14 cellular contexts compared by ENCODE assay signal in the genomic region with DNA sequence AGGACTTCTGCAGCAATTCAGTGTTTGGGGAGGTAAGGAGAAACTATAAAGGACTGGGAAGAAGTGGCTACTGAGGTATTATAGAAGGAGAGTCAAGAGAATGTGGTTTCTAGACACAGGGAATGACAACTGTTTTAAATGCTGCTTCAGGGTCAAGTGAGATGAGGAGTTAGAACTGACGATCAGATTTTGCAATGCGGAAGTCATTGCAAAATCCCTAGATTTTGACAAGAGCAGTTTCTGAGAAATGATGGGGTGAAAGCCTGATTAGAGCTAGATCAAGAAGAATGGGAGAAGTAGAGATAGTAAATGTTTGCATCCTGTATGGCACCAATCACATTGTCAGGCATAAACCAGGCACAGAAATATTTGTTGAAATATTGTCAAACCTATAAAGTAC.
"Had no signal": no experiment of that assay in that cellular context is flagged by ENCODE, and none has a peak within 500 bp of the region (broad histone marks: within the 10 kb centered on the region; RNA-seq: fewer than 3 reads in every experiment).

No MANE protein-coding gene starts in this region.

- H3K27me3 ChIP-seq: dorsolateral prefrontal cortex, right atrium auricular region, thyroid gland, vagina had no signal

- H3K36me3 ChIP-seq: lower lobe of right lung, right atrium auricular region, thyroid gland, vagina had no signal

- H3K9me3 ChIP-seq: lower lobe of right lung, right atrium auricular region, thyroid gland, vagina had no signal

- H3K4me1 ChIP-seq: right atrium auricular region had no signal

- H3K27ac ChIP-seq: lower lobe of right lung, right atrium auricular region, thyroid gland, vagina had no signal

- DNase-seq: activated CD4-positive, alpha-beta T cell treated with anti-CD3 and anti-CD28 coated beads for 1 hour; activated CD4-positive, alpha-beta T cell treated with anti-CD3 and anti-CD28 coated beads, Interleukin-2, amount 50 U/mL, for 48 hours; activated CD8-positive, alpha-beta memory T cell treated with anti-CD3 and anti-CD28 coated beads, Interleukin-2, amount 10 ng/mL, durations not matched to agents 7 days and 5 days; activated effector memory CD4-positive, alpha-beta T cell treated with anti-CD3 and anti-CD28 coated beads, Interleukin-2, amount 50 U/mL, for 16 hours; activated naive CD8-positive, alpha-beta T cell treated with anti-CD3 and anti-CD28 coated beads for 36 hours; activated T-cell treated with anti-CD3 and anti-CD28 coated beads, Interleukin-2, amount 50 U/mL, for 24 hours; anterior cingulate cortex; dorsolateral prefrontal cortex; lower lobe of right lung; naive thymus-derived CD4-positive, alpha-beta T cell; thyroid gland had no signal

- H3K4me3 ChIP-seq: dorsolateral prefrontal cortex, lower lobe of right lung, right atrium auricular region, smooth muscle cell, thyroid gland, vagina had no signal
